ENCODE assay signal across 9 cellular contexts in the genomic region with DNA sequence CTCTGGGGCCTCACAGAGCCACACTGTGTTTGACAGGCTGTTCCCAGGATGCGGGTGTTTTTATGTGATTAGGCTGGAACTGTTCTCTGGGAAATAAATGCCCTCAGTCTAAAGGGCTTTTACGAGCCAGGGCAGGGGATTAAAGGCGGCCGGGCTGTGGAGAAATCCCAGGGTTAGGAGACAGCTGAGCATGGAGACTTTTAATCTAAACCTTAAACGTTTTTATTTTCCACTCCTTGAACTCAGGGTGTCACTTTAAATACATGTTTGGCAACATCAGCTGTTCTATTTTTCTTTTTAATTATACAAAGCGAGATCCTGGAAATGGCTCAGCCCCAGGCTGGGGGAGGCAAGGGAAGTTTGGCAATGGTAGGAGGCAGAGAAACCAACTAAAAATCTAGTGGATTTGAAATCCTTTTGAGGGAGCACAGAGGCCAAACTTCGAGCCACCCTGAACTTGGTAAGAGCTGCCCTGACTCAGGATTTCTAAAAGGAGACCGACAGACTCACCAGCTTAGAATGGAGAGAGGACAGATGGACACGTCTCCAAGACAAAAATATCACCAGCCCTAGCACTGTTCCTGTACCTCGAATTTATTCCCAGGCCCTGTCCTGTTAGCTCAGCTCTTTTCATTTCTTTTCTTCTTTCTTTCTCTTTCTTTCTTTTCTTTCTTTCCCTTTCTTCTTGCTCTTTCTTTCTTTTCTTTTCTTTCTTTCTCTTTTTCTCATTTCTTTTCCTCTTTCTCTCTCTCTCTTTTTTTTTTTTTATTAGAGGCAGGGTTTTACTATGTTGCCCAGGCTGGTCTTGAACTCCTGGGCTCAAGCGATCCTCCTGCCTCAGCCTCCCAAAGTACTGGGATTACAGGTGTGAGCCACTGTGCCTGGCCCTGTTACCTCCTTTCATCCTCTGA. TPM values are rescaled to one million over a fixed set of nuclear protein-coding genes. Genes with fewer than 3 reads are reported as not detected.
DNase-seq lines count a peak whose midpoint lies in the region; ATAC-seq, FAIRE-seq and TF ChIP-seq lines count a peak whose summit lies in the region.
"Had no signal": no experiment of that assay in that cellular context is flagged by ENCODE, and none has a peak within 500 bp of the region (broad histone marks: within the 10 kb centered on the region; RNA-seq: fewer than 3 reads in every experiment).

No MANE protein-coding gene starts in this region.

- H3K27me3 ChIP-seq in K562 (ENCODE audit: control insufficient read depth in 2 of 2, insufficient read depth in 2 of 2, low read length in 2 of 2) = no peaks in the 10 kb centered on the region; a peak in 1 of 5 replicates
- H3K27me3 ChIP-seq in stomach = no peaks in the 10 kb centered on the region

- no peaks in the 10 kb centered on the region for H3K36me3 ChIP-seq in K562 (ENCODE audit: control insufficient read depth, insufficient read depth, low read length)
- H3K36me3 ChIP-seq in stomach = no peaks in the 10 kb centered on the region

- intact Hi-C loops in K562 (cut with micrococcal nuclease) = no loop called here
- intact Hi-C loops in stomach (cut with DNase I; ENCODE audit: low total_unique reads) = no loop called here

- TF ChIP-seq EP300 in K562 (IDR thresholded peaks at IDR 0.05; ENCODE audit: low read length) (no peak), stomach (IDR thresholded peaks at IDR 0.05) (no peak)

- peak overlapping the region in 1 of 2 experiments; percentile 40; a peak in 1 of 4 replicates for H3K9ac ChIP-seq in K562 (ENCODE audit: insufficient read depth in 1 of 2, low read depth in 2 of 2, low read length in 2 of 2)

- in situ Hi-C loops in K562 (cut with MboI) = no loop called here

- no peak overlapping the region for H3K4me2 ChIP-seq in K562 (ENCODE audit: insufficient read depth, low read length)

- no peak for TF ChIP-seq POLR2A in K562 (conservative IDR thresholded peaks at IDR 0.05)
- TF ChIP-seq POLR2A in stomach (IDR thresholded peaks at IDR 0.05) = no peak

- DNase-seq in HCEC 1CT (peak; percentile 36), K562 (ENCODE audit: extremely low read depth in 1 of 4, low spot score in 3 of 4) (peak in 1 of 4 experiments; percentile 9), left lobe of liver (ENCODE audit: low spot score) (no peak), stomach (no peak), GOT3 (lab: John Stamatoyannopoulos, UW) (no peak)
- DNase-seq: NCI-H1694 had no signal

- TF ChIP-seq CTCF in K562 (IDR thresholded peaks at IDR 0.05 in 2 of 3, conservative IDR thresholded peaks at IDR 0.05 in 1 of 3; ENCODE audit: insufficient read depth in 2 of 3, low read depth in 1 of 3, low read length in 3 of 3) (no peak), stomach (IDR thresholded peaks at IDR 0.05) (no peak)

- H3K9me1 ChIP-seq in K562 (ENCODE audit: control insufficient read depth, insufficient read depth, low read length) = no peaks in the 10 kb centered on the region

- no peaks in the 10 kb centered on the region for H3K9me3 ChIP-seq in K562 (replicated peaks; ENCODE audit: control insufficient read depth, insufficient read depth, low read depth, low read length)
- H3K9me3 ChIP-seq in stomach = no peaks in the 10 kb centered on the region

- H3K27ac ChIP-seq in K562 (ENCODE audit: extremely low read depth, low read depth, low read length) (no peak overlapping the region; the same call in 2 of the 3 replicates), stomach (peak overlapping the region in 4 of 5 donors; percentile 28 to 77 (median 60))

- H3K4me3 ChIP-seq in K562 (no peak overlapping the region), stomach (no peak overlapping the region)

- ATAC-seq in K562 = peak; percentile 33; the same call in 2 of the 3 replicates
- peak; percentile 78 for ATAC-seq in left lobe of liver
- no peak for ATAC-seq in HG03280 (IDR thresholded peaks at IDR 0.05; ENCODE audit: unreplicated experiment)
- no peak for ATAC-seq in HG02642 (IDR thresholded peaks at IDR 0.05; ENCODE audit: poor library complexity, unreplicated experiment)
- ATAC-seq in GM18858 (IDR thresholded peaks at IDR 0.05; ENCODE audit: unreplicated experiment) = no peak

- H3K79me2 ChIP-seq in K562 (ENCODE audit: control insufficient read depth, insufficient read depth, low read length) = no peaks in the 10 kb centered on the region

- peak overlapping the region; percentile 71 for H2AFZ ChIP-seq in K562 (ENCODE audit: low read depth, low read length)

- no peak for FAIRE-seq in K562 (lab: Jason Lieb, UNC)

- CTCF ChIA-PET in K562 (lab: Yijun Ruan, JAX; ENCODE audit: low intra/inter-chr PET ratio) = interaction anchor here (0.6 kb wide), 1 partner anchor 13 kb away, joined by 3 read pairs; no protein-coding TSS in a partner anchor

- H3K4me1 ChIP-seq in K562 (replicated peaks in 1 of 2; ENCODE audit: control insufficient read depth in 2 of 2, insufficient read depth in 2 of 2, low read length in 2 of 2) = peaks cover 0 to 6% of the 10 kb centered on the region in 2 experiments; a peak in 2 of 5 replicates
- H3K4me1 ChIP-seq in stomach = peaks cover 0 to 22% (median 7%) of the 10 kb centered on the region in 4 donors

- 29% methylated on average over 11 of the region's 11 CpGs for WGBS in K562 (ENCODE audit: insufficient coverage, low coverage, missing lambda C conversion rate)
- WGBS in stomach, 5 donors = 20 to 36% (median 31%) methylated on average over 11 of the region's 11 CpGs

- BruUV-seq in K562 (replicated peaks; lab: Mats Ljungman, UMichigan) = no TSS peak

- POLR2A ChIA-PET in K562 (lab: Yijun Ruan, JAX) = interaction anchor here (0.6 to 2.4 kb wide), 4 partner anchors 10 to 139 kb away, joined by 3 to 5 read pairs (median 4); no protein-coding TSS in a partner anchor

- no peak for TF ChIP-seq RAD21 in K562 (CRISPR knock-in tag; conservative IDR thresholded peaks at IDR 0.05 in 1 of 2, IDR thresholded peaks at IDR 0.05 in 1 of 2)

- no peaks in the 10 kb centered on the region for H4K20me1 ChIP-seq in K562 (replicated peaks; ENCODE audit: control insufficient read depth, insufficient read depth, low read length)

RNA-seq across cellular contexts. Expression of gene ORAI1, which starts 15.8 kb away (rescaled TPM):
- total RNA-seq in K562 (2011; cell fraction: chromatin; rRNA removed; ENCODE audit: low replicate concordance) = 8.2 and 28.4 TPM in 2 replicates
- total RNA-seq in K562 (2011; cell fraction: nucleolus; rRNA removed) = 44.5 and 57.0 TPM in 2 replicates
- 25.6 and 29.5 TPM in 2 replicates for total RNA-seq in K562 (2011; cell fraction: nucleoplasm; rRNA removed)
- total RNA-seq in K562 (2014; rRNA removed) (9.8 and 13.2 TPM in 2 replicates), K562 (2014; rRNA removed; fragmentation: Illumina TruSeq; extraction: Trizol) (2.2 and 2.6 TPM in 2 replicates), K562 (2015; rRNA removed; fragmentation: Illumina TruSeq; extraction: Trizol) (9.3 and 9.4 TPM in 2 replicates), K562 (2021) (23.8 and 24.4 TPM in 2 replicates), left lobe of liver (8.2 TPM), stomach (10 to 100 TPM in 2 of 5 donors, 1 to 10 TPM in 2, under 1 TPM in 1; 0.45 to 37.9 (median 7.9) TPM)
- polyA plus RNA-seq in K562 (2011; rRNA removed) (9.3 and 15.7 TPM in 2 replicates), K562 (2014; fragmentation: Illumina TruSeq; extraction: Trizol) (5.5 and 16.0 TPM in 2 replicates), K562 (2014; fragmentation: Nextera tagmentation; extraction: Ambion mirVana) (1 to 10 TPM; 2.9 to 3.7 TPM), K562 (2014; rRNA removed) (18.1 and 26.9 TPM in 2 replicates), stomach (10 to 100 TPM in 1 of 3 donors, 1 to 10 TPM in 2; 5.5 to 13.7 (median 9.3) TPM)
- 18.2 and 58.0 TPM in 2 replicates for polyA plus RNA-seq in K562 (2011; cell fraction: cytosol; rRNA removed)
- polyA plus RNA-seq in K562 (2011; cell fraction: nucleus; rRNA removed) = 9.6 and 14.9 TPM in 2 replicates
- 25.0 and 36.1 TPM in 2 replicates for polyA plus RNA-seq in K562 (2012)
- polyA minus RNA-seq in K562 (2011; rRNA and poly(A)+ RNA removed) = 5.4 and 7.7 TPM in 2 replicates
- 29.4 and 32.0 TPM in 2 replicates for polyA minus RNA-seq in K562 (2011; cell fraction: cytosol; rRNA and poly(A)+ RNA removed)
- polyA minus RNA-seq in K562 (2011; cell fraction: nucleus; rRNA and poly(A)+ RNA removed) = 7.9 and 9.3 TPM in 2 replicates

RNA-seq across cellular contexts. Expression of gene KDM2B, which starts 29.7 kb away (rescaled TPM):
- 59.2 and 97.9 TPM in 2 replicates for total RNA-seq in K562 (2011; cell fraction: chromatin; rRNA removed; ENCODE audit: low replicate concordance)
- 48.7 and 51.7 TPM in 2 replicates for total RNA-seq in K562 (2011; cell fraction: nucleolus; rRNA removed)
- total RNA-seq in K562 (2011; cell fraction: nucleoplasm; rRNA removed) = 38.8 and 40.4 TPM in 2 replicates
- 29.3 and 37.4 TPM in 2 replicates for total RNA-seq in K562 (2014; rRNA removed)
- 19.9 and 20.7 TPM in 2 replicates for total RNA-seq in K562 (2014; rRNA removed; fragmentation: Illumina TruSeq; extraction: Trizol)
- 22.5 and 23.0 TPM in 2 replicates for total RNA-seq in K562 (2015; rRNA removed; fragmentation: Illumina TruSeq; extraction: Trizol)
- 46.8 and 50.5 TPM in 2 replicates for total RNA-seq in K562 (2021)
- 17.8 and 29.3 TPM in 2 replicates for polyA plus RNA-seq in K562 (2011; rRNA removed)
- polyA plus RNA-seq in K562 (2011; cell fraction: cytosol; rRNA removed) = 17.5 and 31.8 TPM in 2 replicates
- polyA plus RNA-seq in K562 (2011; cell fraction: nucleus; rRNA removed) = 86.1 and 88.9 TPM in 2 replicates
- 41.7 and 43.1 TPM in 2 replicates for polyA plus RNA-seq in K562 (2012)
- 29.2 and 41.2 TPM in 2 replicates for polyA plus RNA-seq in K562 (2014; fragmentation: Illumina TruSeq; extraction: Trizol)
- polyA plus RNA-seq in K562 (2014; fragmentation: Nextera tagmentation; extraction: Ambion mirVana) = 1 to 10 TPM; 7.4 to 9.1 TPM
- polyA plus RNA-seq in K562 (2014; rRNA removed) = 29.4 and 33.6 TPM in 2 replicates
- polyA minus RNA-seq in K562 (2011; rRNA and poly(A)+ RNA removed) = 24.6 and 35.2 TPM in 2 replicates
- polyA minus RNA-seq in K562 (2011; cell fraction: cytosol; rRNA and poly(A)+ RNA removed) = 19.4 and 32.6 TPM in 2 replicates
- polyA minus RNA-seq in K562 (2011; cell fraction: nucleus; rRNA and poly(A)+ RNA removed) = 17.5 and 27.2 TPM in 2 replicates
- 10.1 TPM for total RNA-seq in left lobe of liver
- total RNA-seq in stomach = 10 to 100 TPM in 4 of 5 donors, 1 to 10 TPM in 1; 5.8 to 72.8 (median 17.1) TPM
- 1 to 10 TPM; 7.8 to 9.0 (median 8.0) TPM for polyA plus RNA-seq in stomach

RNA-seq across cellular contexts. Expression of gene MORN3, which starts 59.0 kb away (rescaled TPM):
- 0.14 and 0.25 TPM in 2 replicates for total RNA-seq in K562 (2011; cell fraction: chromatin; rRNA removed; ENCODE audit: low replicate concordance)
- 0.17 TPM in 1 of 2 replicates, not detected in the other for total RNA-seq in K562 (2011; cell fraction: nucleolus; rRNA removed)
- 0.31 TPM in 1 of 2 replicates, not detected in the other for total RNA-seq in K562 (2011; cell fraction: nucleoplasm; rRNA removed)
- total RNA-seq in K562 (2014; rRNA removed) = 0.09 and 0.12 TPM in 2 replicates
- 0.22 and 0.26 TPM in 2 replicates for total RNA-seq in K562 (2014; rRNA removed; fragmentation: Illumina TruSeq; extraction: Trizol)
- total RNA-seq in K562 (2015; rRNA removed; fragmentation: Illumina TruSeq; extraction: Trizol) = 0.11 TPM in 2 replicates
- 0.22 TPM in 2 replicates for total RNA-seq in K562 (2021)
- polyA plus RNA-seq in K562 (2011; rRNA removed) = 0.20 and 0.28 TPM in 2 replicates
- polyA plus RNA-seq in K562 (2011; cell fraction: cytosol; rRNA removed) = 0.32 and 0.39 TPM in 2 replicates
- 0.07 and 0.29 TPM in 2 replicates for polyA plus RNA-seq in K562 (2011; cell fraction: nucleus; rRNA removed)
- 0.18 and 0.25 TPM in 2 replicates for polyA plus RNA-seq in K562 (2012)
- polyA plus RNA-seq in K562 (2014; fragmentation: Illumina TruSeq; extraction: Trizol) = 0.19 and 0.32 TPM in 2 replicates
- polyA plus RNA-seq in K562 (2014; fragmentation: Nextera tagmentation; extraction: Ambion mirVana) = under 1 TPM; 0.25 to 0.27 TPM
- 0.12 and 0.15 TPM in 2 replicates for polyA plus RNA-seq in K562 (2014; rRNA removed)
- polyA minus RNA-seq in K562 (2011; rRNA and poly(A)+ RNA removed) = 0.11 TPM in 1 of 2 replicates, not detected in the other
- not detected in 2 replicates for polyA minus RNA-seq in K562 (2011; cell fraction: cytosol; rRNA and poly(A)+ RNA removed)
- not detected in 2 replicates for polyA minus RNA-seq in K562 (2011; cell fraction: nucleus; rRNA and poly(A)+ RNA removed)
- not detected for total RNA-seq in left lobe of liver
- under 1 TPM in 2 of 5 donors, not detected in 3; under 0.01 to 0.55 TPM for total RNA-seq in stomach
- under 1 TPM; 0.20 to 0.87 (median 0.46) TPM for polyA plus RNA-seq in stomach

Comparison
In these comparisons a context has a peak if more than half of its experiments do, and no peak if none do; other contexts are left out.
1. ATAC-seq: peak in K562 (single experiment) and left lobe of liver (single experiment); none in HG03280 (single experiment), HG02642 (single experiment) and GM18858 (single experiment).